17 cellular contexts compared by ENCODE assay signal in the genomic region with DNA sequence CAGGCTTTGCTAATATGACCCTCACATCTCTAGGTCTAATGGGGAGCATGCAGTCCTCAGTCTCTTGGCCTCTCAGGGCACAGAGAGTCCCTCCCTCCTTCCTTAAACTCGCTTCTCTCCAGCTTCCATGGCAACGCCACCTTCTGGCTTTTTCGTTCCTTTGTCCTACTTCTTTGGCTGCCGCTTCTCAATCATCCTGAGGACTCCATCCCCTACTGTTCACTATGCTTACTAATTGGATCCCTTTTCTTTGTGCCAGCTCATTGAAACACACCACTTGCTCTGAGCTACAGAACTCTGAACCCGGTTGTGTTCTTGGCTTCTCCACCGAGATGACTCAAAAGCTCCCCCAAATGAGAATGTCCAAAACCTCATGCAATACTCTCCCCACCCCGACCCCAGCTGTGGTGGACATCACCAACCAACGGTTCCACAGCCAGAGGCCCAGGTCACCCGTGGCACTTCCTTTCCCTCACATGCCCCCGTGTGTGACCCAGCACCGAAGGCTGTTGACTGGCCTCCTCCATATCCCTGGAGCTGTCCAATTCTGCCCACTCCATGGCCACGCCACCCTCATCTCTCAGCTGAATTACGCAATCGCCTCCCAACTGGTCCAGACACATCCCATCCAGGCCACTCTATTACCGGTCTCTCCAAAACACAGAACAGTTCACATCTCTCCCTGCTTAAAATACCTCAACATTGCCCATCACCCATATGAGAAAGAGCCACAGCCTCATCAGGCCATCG. TPM values are rescaled to one million over a fixed set of nuclear protein-coding genes. Genes with fewer than 3 reads are reported as not detected.
A peak's percentile ranks its signal among the peaks of the same experiment; 100 is the strongest.
DNase-seq lines count a peak whose midpoint lies in the region; FAIRE-seq and TF ChIP-seq lines count a peak whose summit lies in the region.
"Had no signal": no experiment of that assay in that cellular context is flagged by ENCODE, and none has a peak within 500 bp of the region (broad histone marks: within the 10 kb centered on the region; RNA-seq: fewer than 3 reads in every experiment).

No MANE protein-coding gene starts in this region.

- H3K36me3 ChIP-seq in bronchial epithelial cell (ENCODE audit: control insufficient read depth, insufficient read depth, low read length) (no peaks in the 10 kb centered on the region), neural progenitor cell (no peaks in the 10 kb centered on the region)
- H3K36me3 ChIP-seq in CD8-positive, alpha-beta memory T cell (ENCODE audit: insufficient read depth, low read length): no peaks in the 10 kb centered on the region
- H3K36me3 ChIP-seq: MG63 had no signal

- POLR2A ChIA-PET in CD8-positive, alpha-beta memory T cell (lab: Charles Lee): no interaction called here

- TF ChIP-seq CTCF in bronchial epithelial cell (IDR thresholded peaks at IDR 0.05; ENCODE audit: insufficient read depth, low read length, severe bottlenecking) (no peak), neural progenitor cell (IDR thresholded peaks at IDR 0.05) (peak; percentile 12)

- no peak overlapping the region for H3K9ac ChIP-seq in neural progenitor cell
- H3K9ac ChIP-seq: GM23248 had no signal

- H3K27me3 ChIP-seq in bronchial epithelial cell (ENCODE audit: control insufficient read depth, insufficient read depth, low read length): no peaks in the 10 kb centered on the region
- H3K27me3 ChIP-seq in neural progenitor cell: no peaks in the 10 kb centered on the region
- no peaks in the 10 kb centered on the region for H3K27me3 ChIP-seq in CD8-positive, alpha-beta memory T cell (ENCODE audit: insufficient read depth, low read length, poor library complexity, severe bottlenecking)
- H3K27me3 ChIP-seq: BE2C, MG63 had no signal

- H3K27ac ChIP-seq in neural progenitor cell: peak overlapping the region; percentile 43
- H3K27ac ChIP-seq in CD8-positive, alpha-beta memory T cell (ENCODE audit: low read depth, low read length): no peak overlapping the region
- H3K27ac ChIP-seq: GM23248 had no signal

- H3K4me2 ChIP-seq in neural progenitor cell: peak overlapping the region; percentile 52

- DNase-seq in ELF-1 (ENCODE audit: low read depth, low spot score): peak; percentile 18
- peak; percentile 11 for DNase-seq in bronchial epithelial cell (ENCODE audit: low read depth)
- DNase-seq in inferior parietal cortex (ENCODE audit: extremely low spot score): peak; percentile 29
- DNase-seq in neural progenitor cell (ENCODE audit: low spot score): peak; percentile 84
- DNase-seq in activated CD4-positive, alpha-beta T cell treated with anti-CD3 and anti-CD28 coated beads for 48 hours: no peak
- DNase-seq in D341Med (ENCODE audit: low spot score): no peak
- no peak for DNase-seq in CD8-positive, alpha-beta memory T cell
- DNase-seq in NCI-H146 treated with DMSO at 0.1 percent for 48 hours (lab: John Stamatoyannopoulos, UW; ENCODE audit: unreplicated experiment): no peak
- DNase-seq: BE2C, DMS79, GM23248, HCEC 1CT, MG63, NCI-H1417, NCI-H187, SIG-M5 had no signal

- H3K4me1 ChIP-seq in neural progenitor cell: peaks cover 14% of the 10 kb centered on the region
- no peaks in the 10 kb centered on the region for H3K4me1 ChIP-seq in CD8-positive, alpha-beta memory T cell (ENCODE audit: insufficient read depth, low read length)
- H3K4me1 ChIP-seq: BE2C had no signal

- H3K9me3 Mint-ChIP-seq in neural progenitor cell: no peaks in the 10 kb centered on the region
- no peaks in the 10 kb centered on the region for H3K9me3 Mint-ChIP-seq in CD8-positive, alpha-beta memory T cell

- H3K27ac Mint-ChIP-seq in neural progenitor cell: no peak overlapping the region
- H3K27ac Mint-ChIP-seq in CD8-positive, alpha-beta memory T cell: no peak overlapping the region

- CTCF ChIA-PET in CD8-positive, alpha-beta memory T cell (lab: Charles Lee): no interaction called here

- peaks cover 44% of the 10 kb centered on the region for H4K20me1 ChIP-seq in neural progenitor cell (ENCODE audit: low read depth)

- H3K4me1 Mint-ChIP-seq in neural progenitor cell: no peaks in the 10 kb centered on the region
- no peaks in the 10 kb centered on the region for H3K4me1 Mint-ChIP-seq in CD8-positive, alpha-beta memory T cell

- no peak overlapping the region for H3K4me3 Mint-ChIP-seq in neural progenitor cell
- H3K4me3 Mint-ChIP-seq in CD8-positive, alpha-beta memory T cell: no peak overlapping the region

- H3K27me3 Mint-ChIP-seq in neural progenitor cell (ENCODE audit: insufficient read depth, low read depth): peaks cover 2% of the 10 kb centered on the region
- no peaks in the 10 kb centered on the region for H3K27me3 Mint-ChIP-seq in CD8-positive, alpha-beta memory T cell

- H3K9me3 ChIP-seq in neural progenitor cell (ENCODE audit: low read depth): no peaks in the 10 kb centered on the region
- no peaks in the 10 kb centered on the region for H3K9me3 ChIP-seq in CD8-positive, alpha-beta memory T cell (ENCODE audit: low read length)
- H3K9me3 ChIP-seq: BE2C, MG63 had no signal

- FAIRE-seq in bronchial epithelial cell (lab: Jason Lieb, UNC): peak; percentile 64
- FAIRE-seq: A204.1 had no signal

- H3F3A ChIP-seq in neural progenitor cell (ENCODE audit: low read depth): peaks cover 10% of the 10 kb centered on the region

- no peak overlapping the region for H3K4me3 ChIP-seq in bronchial epithelial cell (ENCODE audit: low read depth, low read length)
- H3K4me3 ChIP-seq in neural progenitor cell: no peak overlapping the region
- H3K4me3 ChIP-seq in CD8-positive, alpha-beta memory T cell (ENCODE audit: low read length): no peak overlapping the region
- H3K4me3 ChIP-seq: GM23248, MG63 had no signal

- H3K79me2 ChIP-seq in neural progenitor cell (ENCODE audit: low read depth): peaks cover 17% of the 10 kb centered on the region

- no peak overlapping the region for H2AFZ ChIP-seq in neural progenitor cell (replicated peaks)
- H2AFZ ChIP-seq: GM23248 had no signal

- H3K36me3 Mint-ChIP-seq in neural progenitor cell: peaks cover 9% of the 10 kb centered on the region
- no peaks in the 10 kb centered on the region for H3K36me3 Mint-ChIP-seq in CD8-positive, alpha-beta memory T cell

RNA-seq across cellular contexts. Expression of gene CRMP1, which starts 34.7 kb away (rescaled TPM):
- total RNA-seq in bronchial epithelial cell (0.13 TPM in 1 of 2 replicates, not detected in the other), neural progenitor cell (ENCODE audit: low replicate concordance) (91.4 and 140 TPM in 2 replicates)
- total RNA-seq in CD8-positive, alpha-beta memory T cell: not detected
- 0.10 TPM for polyA plus RNA-seq in CD8-positive, alpha-beta memory T cell
- total RNA-seq: GM23248 had no signal

Comparison
In these comparisons a context has a peak if more than half of its experiments do, and no peak if none do; other contexts are left out.
1. DNase-seq: peak in ELF-1 (single experiment), bronchial epithelial cell (single experiment), inferior parietal cortex (single experiment) and neural progenitor cell (single experiment); none in activated CD4-positive, alpha-beta T cell treated with anti-CD3 and anti-CD28 coated beads for 48 hours (single experiment), D341Med (single experiment), CD8-positive, alpha-beta memory T cell (0 of 5) and NCI-H146 treated with DMSO at 0.1 percent for 48 hours (single experiment).
2. RNA of gene CRMP1, which starts 34.7 kb away (total RNA-seq): 91.4 to 140 TPM in neural progenitor cell; 0.13 TPM in bronchial epithelial cell and not detected in CD8-positive, alpha-beta memory T cell; every median in the first group is over 10 times any median in the second.